In genomic region chr1:230211436-230212145, GRCh38 we compare ENCODE assay signal across 13 cellular contexts.
A peak's percentile ranks its signal among the peaks of the same experiment; 100 is the strongest.
DNase-seq lines count a peak whose midpoint lies in the region; ATAC-seq, FAIRE-seq and TF ChIP-seq lines count a peak whose summit lies in the region.
"Had no signal": no experiment of that assay in that cellular context is flagged by ENCODE, and none has a peak within 500 bp of the region (broad histone marks: within the 10 kb centered on the region; RNA-seq: fewer than 3 reads in every experiment).

No MANE protein-coding gene starts in this region.

- TF ChIP-seq CTCF in natural killer cell (IDR thresholded peaks at IDR 0.05) = no peak

- DNase-seq in CD4-positive, CD25-positive, alpha-beta regulatory T cell = peak in 1 of 3 donors; percentile 15
- no peak for DNase-seq in GM19239 (ENCODE audit: insufficient read length, low spot score)
- no peak for DNase-seq in activated naive CD8-positive, alpha-beta T cell treated with anti-CD3 and anti-CD28 coated beads, Interleukin-2, amount 50 U/mL, for 24 hours
- no peak for DNase-seq in natural killer cell
- no peak for DNase-seq in GM03348 (ENCODE audit: low spot score)
- DNase-seq in C1 segment of cervical spinal cord (lab: John Stamatoyannopoulos, UW) = no peak
- no peak for DNase-seq in stimulated activated naive CD4-positive, alpha-beta T cell treated with Interleukin-2 at 50 U/mL for 16 hours (lab: John Stamatoyannopoulos, UW)
- DNase-seq: glutamatergic neuron; stimulated activated CD4-positive, alpha-beta T cell treated with anti-CD3 and anti-CD28 coated beads, Interleukin-4, amount 100 ng/mL, for 1 hour had no signal

- no peaks in the 10 kb centered on the region for H3K27me3 ChIP-seq in CD4-positive, CD25-positive, alpha-beta regulatory T cell (ENCODE audit: control insufficient read depth, insufficient read depth, low read length)

- ATAC-seq in CD4-positive, CD25-positive, alpha-beta regulatory T cell (ENCODE audit: low read depth in 2 of 2) = no peak
- ATAC-seq in activated naive CD8-positive, alpha-beta T cell treated with anti-CD3 and anti-CD28 coated beads, Interleukin-2, amount 50 U/mL, for 24 hours = no peak
- no peak for ATAC-seq in natural killer cell
- ATAC-seq in HG03135 (IDR thresholded peaks at IDR 0.05; ENCODE audit: unreplicated experiment) = no peak

- no peaks in the 10 kb centered on the region for H3K9me3 Mint-ChIP-seq in CD4-positive, CD25-positive, alpha-beta regulatory T cell
- H3K9me3 Mint-ChIP-seq in activated naive CD8-positive, alpha-beta T cell treated with anti-CD3 and anti-CD28 coated beads, Interleukin-2, amount 50 U/mL, for 24 hours = no peaks in the 10 kb centered on the region
- H3K9me3 Mint-ChIP-seq in natural killer cell = no peaks in the 10 kb centered on the region

- peak overlapping the region; percentile 81 to 88 (median 85) for H3K27ac Mint-ChIP-seq in CD4-positive, CD25-positive, alpha-beta regulatory T cell
- peak overlapping the region; percentile 59 for H3K27ac Mint-ChIP-seq in activated naive CD8-positive, alpha-beta T cell treated with anti-CD3 and anti-CD28 coated beads, Interleukin-2, amount 50 U/mL, for 24 hours
- peak overlapping the region; percentile 47 to 66 for H3K27ac Mint-ChIP-seq in natural killer cell

- H3K9me3 ChIP-seq in CD4-positive, CD25-positive, alpha-beta regulatory T cell (ENCODE audit: control insufficient read depth in 2 of 2, low read length in 2 of 2) = no peaks in the 10 kb centered on the region

- H3K27ac ChIP-seq in CD4-positive, CD25-positive, alpha-beta regulatory T cell (ENCODE audit: insufficient read depth, low read length, poor library complexity, severe bottlenecking) = no peak overlapping the region
- H3K27ac ChIP-seq: parathyroid adenoma had no signal

- intact Hi-C loops in natural killer cell (cut with micrococcal nuclease) = no loop called here

- H3K27me3 Mint-ChIP-seq in CD4-positive, CD25-positive, alpha-beta regulatory T cell = no peaks in the 10 kb centered on the region
- H3K27me3 Mint-ChIP-seq in activated naive CD8-positive, alpha-beta T cell treated with anti-CD3 and anti-CD28 coated beads, Interleukin-2, amount 50 U/mL, for 24 hours = no peaks in the 10 kb centered on the region
- no peaks in the 10 kb centered on the region for H3K27me3 Mint-ChIP-seq in natural killer cell (ENCODE audit: low read depth in 2 of 2)

- peak overlapping the region in 2 of 4 donors; percentile 55 to 78 for H3K4me3 Mint-ChIP-seq in CD4-positive, CD25-positive, alpha-beta regulatory T cell
- no peak overlapping the region for H3K4me3 Mint-ChIP-seq in activated naive CD8-positive, alpha-beta T cell treated with anti-CD3 and anti-CD28 coated beads, Interleukin-2, amount 50 U/mL, for 24 hours
- peak overlapping the region; percentile 5 for H3K4me3 Mint-ChIP-seq in natural killer cell

- peak; percentile 90 for FAIRE-seq in GM19239 (lab: Jason Lieb, UNC)
- FAIRE-seq: urothelium cell line had no signal

- H3K36me3 Mint-ChIP-seq in CD4-positive, CD25-positive, alpha-beta regulatory T cell = peaks cover 13% of the 10 kb centered on the region
- H3K36me3 Mint-ChIP-seq in activated naive CD8-positive, alpha-beta T cell treated with anti-CD3 and anti-CD28 coated beads, Interleukin-2, amount 50 U/mL, for 24 hours (ENCODE audit: low read depth) = peaks cover 42% of the 10 kb centered on the region
- H3K36me3 Mint-ChIP-seq in natural killer cell = no peaks in the 10 kb centered on the region

- no peak overlapping the region for H3K4me3 ChIP-seq in CD4-positive, CD25-positive, alpha-beta regulatory T cell (ENCODE audit: low read depth, low read length)
- H3K4me3 ChIP-seq: lung had no signal

- peaks cover 33% of the 10 kb centered on the region for H3K4me1 ChIP-seq in CD4-positive, CD25-positive, alpha-beta regulatory T cell (ENCODE audit: control insufficient read depth, insufficient read depth, low read length, poor library complexity, severe bottlenecking)
- H3K4me1 ChIP-seq: parathyroid adenoma had no signal

- H3K4me1 Mint-ChIP-seq in CD4-positive, CD25-positive, alpha-beta regulatory T cell = peaks cover 36 to 63% (median 46%) of the 10 kb centered on the region in 4 donors
- peaks cover 74% of the 10 kb centered on the region for H3K4me1 Mint-ChIP-seq in activated naive CD8-positive, alpha-beta T cell treated with anti-CD3 and anti-CD28 coated beads, Interleukin-2, amount 50 U/mL, for 24 hours
- peaks cover 46 to 72% of the 10 kb centered on the region in 2 donors for H3K4me1 Mint-ChIP-seq in natural killer cell

- peaks cover 3% of the 10 kb centered on the region for H3K36me3 ChIP-seq in CD4-positive, CD25-positive, alpha-beta regulatory T cell (ENCODE audit: control insufficient read depth, insufficient read depth, low read length)
